Comparison of ENCODE assay signal across 8 cellular contexts in the genomic region with DNA sequence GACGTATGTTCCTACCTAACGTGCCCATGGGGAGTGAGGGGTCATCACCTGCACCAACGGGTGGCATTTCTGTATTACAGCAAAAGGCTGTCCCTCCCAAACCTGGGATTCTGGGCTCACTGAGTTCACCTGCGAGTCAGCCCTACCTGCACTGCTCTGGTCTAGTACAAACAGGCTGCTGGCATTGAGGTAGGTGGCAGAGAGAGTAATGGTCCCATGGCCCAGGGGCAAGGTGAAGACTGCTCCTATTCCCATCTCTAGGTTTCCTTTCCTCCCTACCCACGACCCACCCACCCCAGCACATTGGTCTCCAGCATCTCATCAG. TPM values are rescaled to one million over a fixed set of nuclear protein-coding genes. Genes with fewer than 3 reads are reported as not detected.
DNase-seq lines count a peak whose midpoint lies in the region; ATAC-seq lines count a peak whose summit lies in the region.

No MANE protein-coding gene starts in this region.

- H3K27ac ChIP-seq in ACC112 (ENCODE audit: low read depth, low read length) (no peak overlapping the region), caudate nucleus (ENCODE audit: low read depth, low read length) (peak overlapping the region; percentile 83), aorta (ENCODE audit: low read depth in 1 of 2, low read length in 2 of 2) (peak overlapping the region in 1 of 2 donors; percentile 14)

- DNase-seq in caudate nucleus (lab: John Stamatoyannopoulos, UW), result peak in 4 of 61 donors; percentile 29 to 61 (median 38)
- DNase-seq in aorta, result no peak
- DNase-seq in NCI-H345 treated with DMSO at 0.1 percent for 48 hours (lab: John Stamatoyannopoulos, UW; ENCODE audit: unreplicated experiment), result no peak
- DNase-seq in ecto neural progenitor cell (ENCODE audit: low spot score), result no peak
- no peak for DNase-seq in SIG-M5 (lab: John Stamatoyannopoulos, UW)

- H3K4me3 ChIP-seq in ACC112 (ENCODE audit: low read depth, low read length) (peak overlapping the region; percentile 79), mononuclear cell (ENCODE audit: low read length) (peak overlapping the region; percentile 41), aorta (ENCODE audit: low read length in 2 of 2) (peak overlapping the region; percentile 19 to 40)

- no peaks in the 10 kb centered on the region for H3K27me3 ChIP-seq in ACC112 (ENCODE audit: insufficient read depth, low read length)
- H3K27me3 ChIP-seq in mononuclear cell (ENCODE audit: insufficient read depth, low read length), result no peaks in the 10 kb centered on the region
- no peaks in the 10 kb centered on the region for H3K27me3 ChIP-seq in aorta (ENCODE audit: control insufficient read depth in 1 of 2, insufficient read depth in 2 of 2, low read length in 1 of 2)

- intact Hi-C loops in aorta (cut with DNase I), result loop anchor here (5.0 kb wide), 2 partner anchors 35 to 45 kb away; partner anchors contain the start of gene RPS26 (in 1 of the 2)

- H3K4me1 ChIP-seq in ACC112 (ENCODE audit: control insufficient read depth, insufficient read depth, low read length, unreplicated experiment) (no peaks in the 10 kb centered on the region), mononuclear cell (ENCODE audit: insufficient read depth, low read length) (peaks cover 24% of the 10 kb centered on the region), aorta (ENCODE audit: control insufficient read depth in 1 of 2, insufficient read depth in 2 of 2, low read length in 2 of 2) (no peaks in the 10 kb centered on the region)

- 0 to 2% methylated on average over 5 of the region's 5 CpGs for WGBS in aorta, 2 donors

- ATAC-seq in HG03025 (IDR thresholded peaks at IDR 0.05; ENCODE audit: low FRiP score, unreplicated experiment), result peak; percentile 5
- ATAC-seq in aorta (ENCODE audit: low FRiP score), result peak; percentile 3

- H3K9me3 ChIP-seq in mononuclear cell (ENCODE audit: low read depth, low read length) (no peaks in the 10 kb centered on the region), aorta (ENCODE audit: control insufficient read depth, low read length) (no peaks in the 10 kb centered on the region)

- H3K36me3 ChIP-seq in ACC112 (ENCODE audit: insufficient read depth, low read length) (0 out of 2 replicates have a peak, but pooled peaks cover 4% of the 10 kb centered on the region), aorta (ENCODE audit: control insufficient read depth in 1 of 2, insufficient read depth in 2 of 2, low read length in 1 of 2) (peaks cover 0 to 2% of the 10 kb centered on the region in 2 donors)

- no peaks in the 10 kb centered on the region for H3K79me2 ChIP-seq in ACC112 (ENCODE audit: control insufficient read depth, insufficient read depth, low read length, unreplicated experiment)

- H2AFZ ChIP-seq in ACC112 (ENCODE audit: low read length, unreplicated experiment), result no peak overlapping the region

RNA-seq across cellular contexts. Expression of gene SUOX, which starts 0.4 kb away (rescaled TPM):
- total RNA-seq in mononuclear cell (2.4 TPM), aorta (10 to 100 TPM; 17.7 to 18.3 TPM)
- 10 to 100 TPM in 1 of 2 donors, 1 to 10 TPM in 1; 6.4 to 17.6 TPM for polyA plus RNA-seq in aorta

RNA-seq across cellular contexts. Expression of gene IKZF4, which starts 23.3 kb away (rescaled TPM):
- 1.3 TPM for total RNA-seq in mononuclear cell
- total RNA-seq in aorta, result 10 to 100 TPM in 1 of 2 donors, 1 to 10 TPM in 1; 9.8 to 12.2 TPM
- polyA plus RNA-seq in aorta, result 1 to 10 TPM; 1.8 to 5.3 TPM

RNA-seq across cellular contexts. Expression of gene RAB5B, which starts 23.6 kb away (rescaled TPM):
- 25.1 TPM for total RNA-seq in mononuclear cell
- total RNA-seq in aorta, result 100 to 1,000 TPM; 115 to 126 TPM
- polyA plus RNA-seq in aorta, result 10 to 100 TPM; 58.4 to 86.2 TPM

RNA-seq across cellular contexts. Expression of gene CDK2, which starts 30.9 kb away (rescaled TPM):
- total RNA-seq in mononuclear cell (6.9 TPM), aorta (10 to 100 TPM; 29.8 to 35.5 TPM)
- polyA plus RNA-seq in aorta, result 10 to 100 TPM; 27.9 to 36.5 TPM

RNA-seq across cellular contexts. Expression of gene PMEL, which starts 31.7 kb away (rescaled TPM):
- not detected for total RNA-seq in mononuclear cell
- 1 to 10 TPM in 1 of 2 donors, under 1 TPM in 1; 0.93 to 2.0 TPM for total RNA-seq in aorta
- polyA plus RNA-seq in aorta, result 1 to 10 TPM in 1 of 2 donors, under 1 TPM in 1; 0.64 to 2.9 TPM
